Comparison of ENCODE assay signal across 8 cellular contexts in the genomic region with DNA sequence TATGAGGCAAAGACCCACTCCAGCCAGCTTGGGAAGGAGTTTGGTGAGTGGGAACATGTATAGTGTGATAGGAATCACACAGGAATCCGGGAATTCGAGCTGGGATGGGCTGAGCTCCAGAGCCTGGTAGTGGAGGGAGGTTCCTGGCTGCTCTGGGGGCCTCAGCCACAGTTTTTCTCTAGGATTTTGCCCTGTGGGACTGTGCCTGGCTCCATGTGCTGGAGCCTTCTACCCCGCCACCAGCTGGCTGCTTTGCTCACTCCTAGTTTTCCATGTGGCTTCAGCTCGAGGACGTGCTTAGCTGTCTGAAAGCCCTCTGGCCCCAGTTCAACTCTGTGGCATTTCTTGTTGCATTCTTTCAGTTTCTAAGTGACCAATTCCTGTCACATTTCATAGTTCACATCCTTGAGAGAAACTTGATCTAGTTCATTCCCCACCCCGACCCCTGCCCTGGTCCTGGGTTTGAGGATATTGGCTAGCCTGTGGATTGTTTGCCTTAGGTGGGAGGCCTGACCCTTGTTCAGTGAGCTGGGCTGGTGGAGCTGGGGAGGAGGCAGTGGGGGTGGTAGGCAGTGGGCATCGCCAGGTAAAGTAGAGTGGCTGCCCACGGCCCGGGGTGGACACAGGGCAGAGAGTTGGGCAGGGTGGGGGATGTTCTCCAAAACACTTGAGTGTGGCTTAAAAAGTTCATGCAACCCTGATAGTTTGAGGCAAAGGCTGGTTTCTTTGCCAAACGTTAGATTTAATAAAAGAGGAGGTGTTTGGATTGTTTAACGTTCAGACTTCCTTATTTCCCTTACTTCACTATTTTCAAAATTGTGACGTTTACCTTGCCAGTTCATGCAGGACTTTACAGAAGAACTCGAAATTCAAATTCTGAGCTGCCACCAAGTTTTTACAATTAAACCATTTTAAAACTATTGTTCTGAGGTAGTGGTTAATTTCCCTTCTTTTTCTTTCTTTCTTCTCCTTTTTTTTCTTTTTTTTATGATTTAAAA. TPM values are rescaled to one million over a fixed set of nuclear protein-coding genes. Genes with fewer than 3 reads are reported as not detected.
DNase-seq lines count a peak whose midpoint lies in the region; ATAC-seq and TF ChIP-seq lines count a peak whose summit lies in the region.

No MANE protein-coding gene starts in this region.

- H3K4ac ChIP-seq in neuronal stem cell (ENCODE audit: low read length), result no peak overlapping the region

- TF ChIP-seq RAD21 in SK-N-SH (IDR thresholded peaks at IDR 0.05; ENCODE audit: low read length), result no peak

- no peak overlapping the region for H2BK120ac ChIP-seq in neuronal stem cell (ENCODE audit: low read depth, low read length)

- no peak for DNase-seq in activated naive CD4-positive, alpha-beta T cell treated with anti-CD3 and anti-CD28 coated beads, Interleukin-2, amount 50 U/mL, for 72 hours (ENCODE audit: low spot score in 2 of 2)
- DNase-seq in activated naive CD4-positive, alpha-beta T cell (lab: John Stamatoyannopoulos, UW), result no peak
- DNase-seq in SK-N-SH, result peak; percentile 44
- peak; percentile 79 to 86 for DNase-seq in fibroblast of lung (ENCODE audit: low read depth in 2 of 2)
- no peak for DNase-seq in neuronal stem cell (ENCODE audit: low spot score)
- DNase-seq in glutamatergic neuron, result no peak
- DNase-seq in HPDE6-E6E7 (ENCODE audit: extremely low spot score), result no peak

- CTCF ChIA-PET in SK-N-SH (lab: Yijun Ruan, JAX), result interaction anchor here (1.0 to 2.3 kb wide), 4 partner anchors 9 to 101 kb away, joined by 3 to 7 read pairs (median 4); no protein-coding TSS in a partner anchor

- H3K36me3 ChIP-seq in SK-N-SH (replicated peaks in 1 of 2; ENCODE audit: control insufficient read depth in 1 of 2, insufficient read depth in 2 of 2, low read length in 1 of 2) (peaks cover 60 to 66% of the 10 kb centered on the region in 2 experiments), fibroblast of lung (ENCODE audit: control insufficient read depth, insufficient read depth, low read length) (peaks cover 2% of the 10 kb centered on the region), neuronal stem cell (replicated peaks in 1 of 2; ENCODE audit: control insufficient read depth in 2 of 2, insufficient read depth in 2 of 2, low read length in 2 of 2) (peaks cover 22 to 85% of the 10 kb centered on the region in 2 donors)

- H3K36me3 Mint-ChIP-seq in activated naive CD4-positive, alpha-beta T cell treated with anti-CD3 and anti-CD28 coated beads, Interleukin-2, amount 50 U/mL, for 72 hours, result peaks cover 8 to 27% of the 10 kb centered on the region in 2 donors
- peaks cover 5% of the 10 kb centered on the region for H3K36me3 Mint-ChIP-seq in glutamatergic neuron (ENCODE audit: unreplicated experiment)

- H2BK15ac ChIP-seq in neuronal stem cell (ENCODE audit: low read length), result no peak overlapping the region

- H3K4me3 Mint-ChIP-seq in glutamatergic neuron (ENCODE audit: unreplicated experiment), result no peak overlapping the region

- H2BK5ac ChIP-seq in neuronal stem cell (ENCODE audit: low read length), result no peak overlapping the region

- H2AFZ ChIP-seq in SK-N-SH (ENCODE audit: low read depth) (no peak overlapping the region), fibroblast of lung (ENCODE audit: low read length) (no peak overlapping the region), neuronal stem cell (ENCODE audit: low read length) (no peak overlapping the region)

- H3K9me3 ChIP-seq in SK-N-SH, result no peaks in the 10 kb centered on the region
- no peaks in the 10 kb centered on the region for H3K9me3 ChIP-seq in fibroblast of lung (ENCODE audit: control insufficient read depth, insufficient read depth, low read depth, low read length)
- no peaks in the 10 kb centered on the region for H3K9me3 ChIP-seq in neuronal stem cell (replicated peaks in 1 of 2; ENCODE audit: control insufficient read depth in 2 of 2, insufficient read depth in 1 of 2, low read depth in 1 of 2, low read length in 2 of 2)

- peaks cover 34% of the 10 kb centered on the region for H3K4me1 Mint-ChIP-seq in glutamatergic neuron (ENCODE audit: low read depth, unreplicated experiment)

- no peak overlapping the region for H4K8ac ChIP-seq in neuronal stem cell (ENCODE audit: low read depth, low read length)

- POLR2A ChIA-PET in SK-N-SH (lab: Yijun Ruan, JAX), result interaction anchor here (0.6 kb wide), 1 partner anchor 58 kb away, joined by 3 read pairs; no protein-coding TSS in a partner anchor

- H3K23ac ChIP-seq in neuronal stem cell (ENCODE audit: low read depth, low read length, poor library complexity), result no peak overlapping the region

- no peak overlapping the region for H2BK12ac ChIP-seq in neuronal stem cell (ENCODE audit: low read length)

- peak overlapping the region; percentile 27 for H4K91ac ChIP-seq in neuronal stem cell (ENCODE audit: low read depth, low read length, poor library complexity)

- peaks cover 17 to 24% of the 10 kb centered on the region in 2 experiments for H3K4me1 ChIP-seq in SK-N-SH (ENCODE audit: control insufficient read depth in 1 of 2, insufficient read depth in 2 of 2, low read depth in 1 of 2, low read length in 1 of 2)
- peaks cover 4% of the 10 kb centered on the region for H3K4me1 ChIP-seq in fibroblast of lung (ENCODE audit: control insufficient read depth, extremely low read depth, insufficient read depth, low read length)
- peaks cover 23 to 40% of the 10 kb centered on the region in 2 donors for H3K4me1 ChIP-seq in neuronal stem cell (ENCODE audit: control insufficient read depth in 2 of 2, insufficient read depth in 1 of 2, low read depth in 1 of 2, low read length in 2 of 2)

- H2AK5ac ChIP-seq in neuronal stem cell (ENCODE audit: low read depth, low read length), result no peak overlapping the region

- H3K4me2 ChIP-seq in SK-N-SH, result peak overlapping the region; percentile 63
- peak overlapping the region; percentile 55 for H3K4me2 ChIP-seq in fibroblast of lung (ENCODE audit: extremely low read depth, insufficient read depth, low read length)
- no peak overlapping the region for H3K4me2 ChIP-seq in neuronal stem cell (ENCODE audit: insufficient read depth, low read length, poor library complexity, severe bottlenecking)

- H3K4me3 ChIP-seq in SK-N-SH (ENCODE audit: low read depth in 2 of 2, low read length in 1 of 2), result no peak overlapping the region
- no peak overlapping the region for H3K4me3 ChIP-seq in fibroblast of lung (replicated peaks in 1 of 4; ENCODE audit: control extremely low read depth in 1 of 4, insufficient read depth in 1 of 4, low read depth in 3 of 4, low read length in 4 of 4)
- H3K4me3 ChIP-seq in neuronal stem cell (ENCODE audit: low read length in 2 of 2), result no peak overlapping the region

- H3K9me2 ChIP-seq in SK-N-SH, result no peaks in the 10 kb centered on the region

- ATAC-seq in activated naive CD4-positive, alpha-beta T cell treated with anti-CD3 and anti-CD28 coated beads, Interleukin-2, amount 50 U/mL, for 72 hours, result peak in 1 of 2 donors; percentile 17
- ATAC-seq in GM19324 (IDR thresholded peaks at IDR 0.05; ENCODE audit: low FRiP score, unreplicated experiment), result no peak

- H3K9me3 Mint-ChIP-seq in activated naive CD4-positive, alpha-beta T cell treated with anti-CD3 and anti-CD28 coated beads, Interleukin-2, amount 50 U/mL, for 72 hours, result no peaks in the 10 kb centered on the region
- peaks cover 7% of the 10 kb centered on the region for H3K9me3 Mint-ChIP-seq in glutamatergic neuron (ENCODE audit: unreplicated experiment)

- no peak overlapping the region for H3K14ac ChIP-seq in neuronal stem cell (ENCODE audit: low read length)

- H3K9ac ChIP-seq in SK-N-SH, result peak overlapping the region; percentile 33; the same call in 1 of the 2 replicates
- no peak overlapping the region for H3K9ac ChIP-seq in fibroblast of lung (ENCODE audit: insufficient read depth, low read length)
- no peak overlapping the region for H3K9ac ChIP-seq in neuronal stem cell (ENCODE audit: low read depth, low read length, poor library complexity)

- peaks cover 5% of the 10 kb centered on the region for H3K79me1 ChIP-seq in neuronal stem cell (ENCODE audit: low read depth, low read length)

- H3K27me3 ChIP-seq in SK-N-SH (ENCODE audit: insufficient read depth), result no peaks in the 10 kb centered on the region
- H3K27me3 ChIP-seq in fibroblast of lung (ENCODE audit: control insufficient read depth, insufficient read depth, low read length), result no peaks in the 10 kb centered on the region
- H3K27me3 ChIP-seq in neuronal stem cell (ENCODE audit: control insufficient read depth in 3 of 3, insufficient read depth in 3 of 3, low read depth in 1 of 3, low read length in 3 of 3), result no peaks in the 10 kb centered on the region

- peak overlapping the region; percentile 76 to 77 for H3K27ac Mint-ChIP-seq in activated naive CD4-positive, alpha-beta T cell treated with anti-CD3 and anti-CD28 coated beads, Interleukin-2, amount 50 U/mL, for 72 hours
- H3K27ac Mint-ChIP-seq in glutamatergic neuron (ENCODE audit: unreplicated experiment), result no peak overlapping the region

- WGBS in SK-N-SH (ENCODE audit: low lambda C conversion rate), result 54% methylated on average over 13 of the region's 13 CpGs
- WGBS in neuronal stem cell (ENCODE audit: extremely low coverage in 2 of 2, insufficient read length in 2 of 2, insufficient replicate concordance in 1 of 2), 2 donors, result no CpG with 5 or more reads among the region's 13 CpGs

- H3K79me2 ChIP-seq in SK-N-SH (ENCODE audit: insufficient read depth), result peaks cover 98% of the 10 kb centered on the region
- H3K79me2 ChIP-seq in fibroblast of lung (ENCODE audit: control insufficient read depth, insufficient read depth, low read length), result peaks cover 36% of the 10 kb centered on the region

- H3K27ac ChIP-seq in SK-N-SH (ENCODE audit: low read depth in 2 of 2, low read length in 1 of 2) (peak overlapping the region; percentile 46 to 59), fibroblast of lung (ENCODE audit: insufficient read depth, low read length) (peak overlapping the region; percentile 5), neuronal stem cell (replicated peaks; ENCODE audit: low read length) (no peak overlapping the region)

- H3K27me3 Mint-ChIP-seq in glutamatergic neuron (ENCODE audit: unreplicated experiment), result peaks cover 4% of the 10 kb centered on the region

- H4K20me1 ChIP-seq in SK-N-SH (ENCODE audit: insufficient read depth) (peaks cover 46% of the 10 kb centered on the region), fibroblast of lung (ENCODE audit: control insufficient read depth, extremely low read depth, insufficient read depth, low read length) (no peaks in the 10 kb centered on the region)

- TF ChIP-seq CTCF in SK-N-SH (IDR thresholded peaks at IDR 0.05) (peak; percentile 50), fibroblast of lung (conservative IDR thresholded peaks at IDR 0.05 in 1 of 2, IDR thresholded peaks at IDR 0.05 in 1 of 2; ENCODE audit: low read depth in 1 of 2, low read length in 2 of 2) (peak; percentile 17 to 30), glutamatergic neuron (IDR thresholded peaks at IDR 0.05; ENCODE audit: partially characterized antibody, unreplicated experiment) (no peak)

- peak overlapping the region; percentile 60 for H3K18ac ChIP-seq in neuronal stem cell (ENCODE audit: low read length)

- H3F3A ChIP-seq in SK-N-SH (replicated peaks; ENCODE audit: insufficient read depth), result peaks cover 21% of the 10 kb centered on the region

- no peak for TF ChIP-seq EP300 in SK-N-SH (IDR thresholded peaks at IDR 0.05; ENCODE audit: borderline replicate concordance in 1 of 2, low read depth in 1 of 2, low read length in 1 of 2)

RNA-seq across cellular contexts. Expression of gene SEC14L1, which starts 5.2 kb away (rescaled TPM):
- 100 to 1,000 TPM in 1 of 2 donors, 10 to 100 TPM in 1; 53.4 to 103 TPM for total RNA-seq in activated naive CD4-positive, alpha-beta T cell treated with anti-CD3 and anti-CD28 coated beads, Interleukin-2, amount 50 U/mL, for 72 hours
- 45.1 and 62.4 TPM in 2 replicates for polyA plus RNA-seq in SK-N-SH (2012; rRNA removed)
- polyA plus RNA-seq in SK-N-SH (2012; cell fraction: cytosol; rRNA removed), result 54.4 and 58.5 TPM in 2 replicates
- polyA plus RNA-seq in SK-N-SH (2012; cell fraction: nucleus; rRNA removed), result 48.9 and 66.1 TPM in 2 replicates
- total RNA-seq in fibroblast of lung, result 31.6 and 32.9 TPM in 2 replicates
- polyA plus RNA-seq in fibroblast of lung, result 21.1 and 25.1 TPM in 2 replicates
- polyA plus RNA-seq in fibroblast of lung (2012), result 31.9 and 33.5 TPM in 2 replicates
- 29.8 and 40.5 TPM in 2 replicates for polyA minus RNA-seq in fibroblast of lung (ENCODE audit: low replicate concordance)
- 103 TPM for polyA plus RNA-seq in neuronal stem cell (2013, experiment 1 of 2)
- 106 TPM for polyA plus RNA-seq in neuronal stem cell (2013, experiment 2 of 2)
- total RNA-seq in glutamatergic neuron (ENCODE audit: unreplicated experiment), result 104 TPM

Comparison
In these comparisons a context has a peak if more than half of its experiments do, and no peak if none do; other contexts are left out.
1. DNase-seq: peak in SK-N-SH (single experiment) and fibroblast of lung (2 of 2); none in activated naive CD4-positive, alpha-beta T cell treated with anti-CD3 and anti-CD28 coated beads, Interleukin-2, amount 50 U/mL, for 72 hours (0 of 2), activated naive CD4-positive, alpha-beta T cell (0 of 4), neuronal stem cell (single experiment), glutamatergic neuron (single experiment) and HPDE6-E6E7 (single experiment).